Comparison of ENCODE assay signal across 23 cellular contexts in genomic region chr1:169786974-169787373, GRCh38. TPM values are rescaled to one million over a fixed set of nuclear protein-coding genes. Genes with fewer than 3 reads are reported as not detected.
"Had no signal": no experiment of that assay in that cellular context is flagged by ENCODE, and none has a peak within 500 bp of the region (broad histone marks: within the 10 kb centered on the region; RNA-seq: fewer than 3 reads in every experiment).

No MANE protein-coding gene starts in this region.

- DNase-seq: activated CD4-positive, alpha-beta memory T cell treated with anti-CD3 and anti-CD28 coated beads, Interleukin-2, amount 10 ng/mL, durations not matched to agents 7 days and 5 days; activated CD4-positive, alpha-beta T cell treated with anti-CD3 and anti-CD28 coated beads for 36 hours; activated CD4-positive, alpha-beta T cell treated with anti-CD3 and anti-CD28 coated beads, Interleukin-2, amount 50 U/mL, for 1 hour; activated gamma-delta T cell; activated naive CD4-positive, alpha-beta T cell treated with anti-CD3 and anti-CD28 coated beads for 36 hours; activated T-cell treated with anti-CD3 and anti-CD28 coated beads for 4 hours; activated T-cell treated with anti-CD3 and anti-CD28 coated beads, Interleukin-2, amount 50 U/mL, for 48 hours; amygdala; brain microvascular endothelial cell; NCI-H1048; NCI-H146; NCI-H187 treated with DMSO at 0.1 percent for 48 hours; NCI-H2081 treated with DMSO at 0.1 percent for 48 hours; NCI-H446 treated with DMSO at 0.1 percent for 48 hours; NCI-H524 treated with DMSO at 0.1 percent for 48 hours; NCI-H748 treated with DMSO at 0.1 percent for 48 hours; Peyer's patch; SHP77 treated with DMSO at 0.1 percent for 48 hours; T-helper 1 cell had no signal

- H3K9me3 Mint-ChIP-seq: activated CD4-positive, alpha-beta memory T cell treated with anti-CD3 and anti-CD28 coated beads, Interleukin-2, amount 10 ng/mL, durations not matched to agents 7 days and 5 days; activated naive CD4-positive, alpha-beta T cell treated with anti-CD3 and anti-CD28 coated beads for 36 hours; activated T-helper 17 cell treated with anti-CD3 and anti-CD28 coated beads, Interleukin-2, amount 50 U/mL, for 72 hours had no signal

- H3K36me3 ChIP-seq: brain microvascular endothelial cell, cardiac muscle cell, Peyer's patch had no signal

- H3K27me3 ChIP-seq: brain microvascular endothelial cell, Peyer's patch had no signal

- H3K9me3 ChIP-seq: Peyer's patch had no signal

- H3K27ac ChIP-seq: brain microvascular endothelial cell, cardiac muscle cell, Peyer's patch, VCaP had no signal

- H3K27ac Mint-ChIP-seq: activated CD4-positive, alpha-beta memory T cell treated with anti-CD3 and anti-CD28 coated beads, Interleukin-2, amount 10 ng/mL, durations not matched to agents 7 days and 5 days; activated CD4-positive, alpha-beta T cell treated with anti-CD3 and anti-CD28 coated beads for 36 hours; activated naive CD4-positive, alpha-beta T cell treated with anti-CD3 and anti-CD28 coated beads for 36 hours; activated naive CD8-positive, alpha-beta T cell; activated T-helper 17 cell treated with anti-CD3 and anti-CD28 coated beads, Interleukin-2, amount 50 U/mL, for 72 hours had no signal

- H3K4me3 ChIP-seq: cardiac muscle cell, Peyer's patch had no signal

- H3K4me3 Mint-ChIP-seq: activated CD4-positive, alpha-beta memory T cell treated with anti-CD3 and anti-CD28 coated beads, Interleukin-2, amount 10 ng/mL, durations not matched to agents 7 days and 5 days; activated CD4-positive, alpha-beta T cell treated with anti-CD3 and anti-CD28 coated beads for 36 hours; activated naive CD4-positive, alpha-beta T cell treated with anti-CD3 and anti-CD28 coated beads for 36 hours; activated naive CD8-positive, alpha-beta T cell; activated T-helper 17 cell treated with anti-CD3 and anti-CD28 coated beads, Interleukin-2, amount 50 U/mL, for 72 hours had no signal

- H3K4me1 ChIP-seq: Peyer's patch had no signal

- ATAC-seq: activated CD4-positive, alpha-beta T cell treated with anti-CD3 and anti-CD28 coated beads for 36 hours; activated T-helper 17 cell treated with anti-CD3 and anti-CD28 coated beads, Interleukin-2, amount 50 U/mL, for 72 hours had no signal

RNA-seq across cellular contexts. Expression of gene SELE, which starts 53.1 kb away (rescaled TPM):
- polyA plus RNA-seq: cardiac muscle cell had no signal
